Comparison of ENCODE assay signal across 8 cellular contexts in the genomic region with DNA sequence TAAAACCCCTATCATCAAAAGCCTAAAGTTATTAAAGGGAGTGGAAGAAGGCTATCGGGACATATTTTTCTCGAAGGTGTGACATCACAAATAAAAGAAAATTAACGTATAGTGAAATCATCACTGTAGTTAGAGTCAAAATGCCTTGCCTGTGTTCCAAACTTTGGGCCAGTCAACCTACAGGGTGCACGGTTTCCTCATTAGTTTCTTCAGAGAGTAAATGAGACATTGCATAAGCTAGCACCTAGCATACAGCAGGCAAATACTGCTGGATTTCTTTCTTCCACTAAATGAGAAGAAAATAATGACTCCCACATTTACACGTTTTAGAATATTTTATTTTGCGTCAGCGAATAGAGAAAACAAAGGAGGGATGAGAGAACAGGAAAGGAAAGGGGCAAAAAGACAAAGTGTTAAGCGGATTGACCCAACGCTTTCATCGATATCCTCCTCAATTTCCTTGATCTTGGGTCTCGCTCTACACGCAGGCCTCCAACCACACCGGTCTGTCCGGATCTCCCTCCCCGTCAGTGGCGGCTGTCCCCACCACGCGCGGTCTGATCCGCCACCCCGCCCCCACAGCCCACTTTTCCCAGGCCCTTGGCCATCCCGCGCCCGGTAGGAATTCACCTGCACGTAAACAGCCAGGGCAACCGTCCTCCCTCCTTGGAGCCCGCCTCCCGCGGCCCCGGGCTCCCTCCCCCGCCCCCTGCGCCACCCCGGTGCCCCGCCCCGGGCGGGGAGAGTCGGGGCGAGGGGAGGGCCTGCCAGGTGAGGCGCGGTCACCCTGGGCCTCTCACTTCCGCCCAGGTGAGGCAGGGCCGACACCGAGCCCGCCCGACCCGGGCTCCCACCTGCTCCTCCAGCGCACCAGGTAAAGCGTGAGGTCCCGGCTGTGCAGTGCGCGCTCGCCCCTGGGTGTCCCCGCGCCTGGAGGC. TPM values are rescaled to one million over a fixed set of nuclear protein-coding genes. Genes with fewer than 3 reads are reported as not detected.
A peak's percentile ranks its signal among the peaks of the same experiment; 100 is the strongest.
DNase-seq lines count a peak whose midpoint lies in the region; ATAC-seq and TF ChIP-seq lines count a peak whose summit lies in the region.

A gene with protein sequence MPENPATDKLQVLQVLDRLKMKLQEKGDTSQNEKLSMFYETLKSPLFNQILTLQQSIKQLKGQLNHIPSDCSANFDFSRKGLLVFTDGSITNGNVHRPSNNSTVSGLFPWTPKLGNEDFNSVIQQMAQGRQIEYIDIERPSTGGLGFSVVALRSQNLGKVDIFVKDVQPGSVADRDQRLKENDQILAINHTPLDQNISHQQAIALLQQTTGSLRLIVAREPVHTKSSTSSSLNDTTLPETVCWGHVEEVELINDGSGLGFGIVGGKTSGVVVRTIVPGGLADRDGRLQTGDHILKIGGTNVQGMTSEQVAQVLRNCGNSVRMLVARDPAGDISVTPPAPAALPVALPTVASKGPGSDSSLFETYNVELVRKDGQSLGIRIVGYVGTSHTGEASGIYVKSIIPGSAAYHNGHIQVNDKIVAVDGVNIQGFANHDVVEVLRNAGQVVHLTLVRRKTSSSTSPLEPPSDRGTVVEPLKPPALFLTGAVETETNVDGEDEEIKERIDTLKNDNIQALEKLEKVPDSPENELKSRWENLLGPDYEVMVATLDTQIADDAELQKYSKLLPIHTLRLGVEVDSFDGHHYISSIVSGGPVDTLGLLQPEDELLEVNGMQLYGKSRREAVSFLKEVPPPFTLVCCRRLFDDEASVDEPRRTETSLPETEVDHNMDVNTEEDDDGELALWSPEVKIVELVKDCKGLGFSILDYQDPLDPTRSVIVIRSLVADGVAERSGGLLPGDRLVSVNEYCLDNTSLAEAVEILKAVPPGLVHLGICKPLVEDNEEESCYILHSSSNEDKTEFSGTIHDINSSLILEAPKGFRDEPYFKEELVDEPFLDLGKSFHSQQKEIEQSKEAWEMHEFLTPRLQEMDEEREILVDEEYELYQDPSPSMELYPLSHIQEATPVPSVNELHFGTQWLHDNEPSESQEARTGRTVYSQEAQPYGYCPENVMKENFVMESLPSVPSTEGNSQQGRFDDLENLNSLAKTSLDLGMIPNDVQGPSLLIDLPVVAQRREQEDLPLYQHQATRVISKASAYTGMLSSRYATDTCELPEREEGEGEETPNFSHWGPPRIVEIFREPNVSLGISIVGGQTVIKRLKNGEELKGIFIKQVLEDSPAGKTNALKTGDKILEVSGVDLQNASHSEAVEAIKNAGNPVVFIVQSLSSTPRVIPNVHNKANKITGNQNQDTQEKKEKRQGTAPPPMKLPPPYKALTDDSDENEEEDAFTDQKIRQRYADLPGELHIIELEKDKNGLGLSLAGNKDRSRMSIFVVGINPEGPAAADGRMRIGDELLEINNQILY (N-terminal part only) (plus strand): TSS at position 799 of the 938 bp plus-strand sequence. CDS start 20,413 bp downstream, outside the sequence.

- peak; percentile 72 for ATAC-seq in HG02884 (IDR thresholded peaks at IDR 0.05; ENCODE audit: unreplicated experiment)
- peak; percentile 86 to 89 for ATAC-seq in naive thymus-derived CD8-positive, alpha-beta T cell

- no peaks in the 10 kb centered on the region for H3K9me3 ChIP-seq in esophagus muscularis mucosa

- TF ChIP-seq CTCF in esophagus muscularis mucosa (IDR thresholded peaks at IDR 0.05): no peak

- POLR2A ChIA-PET in naive thymus-derived CD8-positive, alpha-beta T cell (lab: Charles Lee): interaction anchor here (1.4 to 2.3 kb wide), 3 partner anchors 16 to 664 kb away, joined by 3 to 7 read pairs (median 6); a partner anchor contains a TSS

- no peak for TF ChIP-seq POLR2A in esophagus muscularis mucosa (IDR thresholded peaks at IDR 0.05; ENCODE audit: low read depth)

- TF ChIP-seq EP300 in esophagus muscularis mucosa (IDR thresholded peaks at IDR 0.05): no peak

- H3K36me3 Mint-ChIP-seq in naive thymus-derived CD8-positive, alpha-beta T cell: no peaks in the 10 kb centered on the region

- H3K4me3 Mint-ChIP-seq in naive thymus-derived CD8-positive, alpha-beta T cell: peak within 1 kb of the TSS; percentile 87 to 99 (median 93)

- intact Hi-C loops in esophagus muscularis mucosa (cut with DNase I): loop anchor here (10.0 kb wide), 1 partner anchor 93 kb away; no protein-coding TSS in a partner anchor

- H3K27me3 ChIP-seq in esophagus muscularis mucosa: no peaks in the 10 kb centered on the region

- peaks cover 4 to 30% (median 27%) of the 10 kb centered on the region in 4 donors for H3K4me1 ChIP-seq in esophagus muscularis mucosa

- no peaks in the 10 kb centered on the region for H3K36me3 ChIP-seq in esophagus muscularis mucosa

- 6% methylated on average over 46 of the region's 54 CpGs for WGBS in esophagus muscularis mucosa

- H3K27ac Mint-ChIP-seq in naive thymus-derived CD8-positive, alpha-beta T cell: peak within 1 kb of the TSS; percentile 70 to 98 (median 94)

- peak; percentile 73 to 86 for DNase-seq in NCI-H2081 (lab: John Stamatoyannopoulos, UW)
- DNase-seq in NCI-H2081 treated with DMSO at 0.1 percent for 48 hours (lab: John Stamatoyannopoulos, UW): no peak
- DNase-seq in NCI-H345 treated with DMSO at 0.1 percent for 48 hours (lab: John Stamatoyannopoulos, UW; ENCODE audit: unreplicated experiment): peak; percentile 45
- peak; percentile 56 for DNase-seq in activated T-cell treated with anti-CD3 and anti-CD28 coated beads for 4 hours
- DNase-seq in esophagus muscularis mucosa (ENCODE audit: extremely low spot score): no peak
- DNase-seq in naive thymus-derived CD8-positive, alpha-beta T cell: peak; percentile 43 to 84 (median 74)
- peak; percentile 53 for DNase-seq in stimulated activated naive CD4-positive, alpha-beta T cell treated with Interleukin-2 at 50 U/mL for 16 hours (lab: John Stamatoyannopoulos, UW)

- peak within 1 kb of the TSS; percentile 88 to 99 (median 93) for H3K4me3 ChIP-seq in esophagus muscularis mucosa

- peaks cover 19 to 37% (median 29%) of the 10 kb centered on the region in 4 donors for H3K4me1 Mint-ChIP-seq in naive thymus-derived CD8-positive, alpha-beta T cell

- no peaks in the 10 kb centered on the region for H3K27me3 Mint-ChIP-seq in naive thymus-derived CD8-positive, alpha-beta T cell

- H3K9me3 Mint-ChIP-seq in naive thymus-derived CD8-positive, alpha-beta T cell: no peaks in the 10 kb centered on the region

- H3K27ac ChIP-seq in esophagus muscularis mucosa (replicated peaks in 1 of 4): peak within 1 kb of the TSS; percentile 95 to 98 (median 98)

RNA-seq across cellular contexts. Expression of the gene that starts here (rescaled TPM):
- total RNA-seq in esophagus muscularis mucosa: 10 to 100 TPM; 25.7 to 37.4 (median 31.8) TPM
- total RNA-seq in naive thymus-derived CD8-positive, alpha-beta T cell: 10 to 100 TPM; 33.2 to 33.8 TPM
- 10 to 100 TPM; 13.4 to 17.5 (median 17.3) TPM for polyA plus RNA-seq in naive thymus-derived CD8-positive, alpha-beta T cell

Comparison
In these comparisons a context has a peak if more than half of its experiments do, and no peak if none do; other contexts are left out.
1. DNase-seq: peak in NCI-H2081 (2 of 2), NCI-H345 treated with DMSO at 0.1 percent for 48 hours (single experiment), activated T-cell treated with anti-CD3 and anti-CD28 coated beads for 4 hours (single experiment), naive thymus-derived CD8-positive, alpha-beta T cell (10 of 10) and stimulated activated naive CD4-positive, alpha-beta T cell treated with Interleukin-2 at 50 U/mL for 16 hours (single experiment); none in NCI-H2081 treated with DMSO at 0.1 percent for 48 hours (single experiment) and esophagus muscularis mucosa (single experiment).